ENCODE assay signal across 1 cellular context in genomic region chr9:133342570-133342969, GRCh38.
TF ChIP-seq lines count a peak whose summit lies in the region.

No MANE protein-coding gene starts in this region.

TF ChIP-seq in IMR-90, 13 proteins besides CTCF, POLR2A, EP300 and RAD21:
- TF ChIP-seq FOS (IDR thresholded peaks at IDR 0.05; ENCODE audit: low read depth, low read length) = no peak
- TF ChIP-seq NFE2L2 (IDR thresholded peaks at IDR 0.05; ENCODE audit: low read depth, low read length) = no peak
- no peak for TF ChIP-seq RFX5 (IDR thresholded peaks at IDR 0.05; ENCODE audit: low read depth, low read length)
- TF ChIP-seq CEBPB (IDR thresholded peaks at IDR 0.05; ENCODE audit: low read depth, low read length) = no peak
- no peak for TF ChIP-seq USF2 (IDR thresholded peaks at IDR 0.05; ENCODE audit: low read depth, low read length)
- no peak for TF ChIP-seq ELK1 (IDR thresholded peaks at IDR 0.05; ENCODE audit: borderline replicate concordance, low read depth, low read length)
- TF ChIP-seq BHLHE40 (IDR thresholded peaks at IDR 0.05; ENCODE audit: low read depth, low read length) = no peak
- TF ChIP-seq SMC3 (IDR thresholded peaks at IDR 0.05; ENCODE audit: low read depth, low read length) = no peak
- TF ChIP-seq CHD1 (IDR thresholded peaks at IDR 0.05; ENCODE audit: low read depth, low read length) = no peak
- no peak for TF ChIP-seq MXI1 (IDR thresholded peaks at IDR 0.05; ENCODE audit: borderline replicate concordance, low read depth, low read length)
- TF ChIP-seq MAFK (IDR thresholded peaks at IDR 0.05; ENCODE audit: low read depth, low read length) = no peak
- no peak for TF ChIP-seq MAZ (IDR thresholded peaks at IDR 0.05; ENCODE audit: borderline replicate concordance, low read depth, low read length)
- TF ChIP-seq RCOR1 (IDR thresholded peaks at IDR 0.05; ENCODE audit: insufficient replicate concordance, low read length) = no peak
